1 cellular context compared by ENCODE assay signal in genomic region chr1:109620890-109621289, GRCh38.
A peak's percentile ranks its signal among the peaks of the same experiment; 100 is the strongest.
TF ChIP-seq lines count a peak whose summit lies in the region.

No MANE protein-coding gene starts in this region.

TF ChIP-seq in HepG2, 621 proteins besides CTCF, POLR2A, EP300 and RAD21 (continued from another document and continues in another):
- TF ChIP-seq SAP130 (CRISPR knock-in tag; IDR thresholded peaks at IDR 0.05; ENCODE audit: low read depth) (peak; percentile 92), ZNF878 (CRISPR knock-in tag; IDR thresholded peaks at IDR 0.05) (no peak), HOXA9 (CRISPR knock-in tag; IDR thresholded peaks at IDR 0.05; ENCODE audit: borderline replicate concordance) (no peak), CSRNP1 (CRISPR knock-in tag; IDR thresholded peaks at IDR 0.05) (no peak), GMEB2 (CRISPR knock-in tag; IDR thresholded peaks at IDR 0.05; ENCODE audit: low read depth) (no peak), ZBTB39 (CRISPR knock-in tag; IDR thresholded peaks at IDR 0.05) (no peak), ZNF770 (CRISPR knock-in tag; IDR thresholded peaks at IDR 0.05) (no peak), ZFP91 (CRISPR knock-in tag; IDR thresholded peaks at IDR 0.05; ENCODE audit: borderline replicate concordance) (no peak), GLMP (CRISPR knock-in tag; IDR thresholded peaks at IDR 0.05; ENCODE audit: borderline replicate concordance) (no peak), SMC3 (IDR thresholded peaks at IDR 0.05; ENCODE audit: low read length) (no peak), KAT2B (IDR thresholded peaks at IDR 0.05; ENCODE audit: borderline replicate concordance, low read depth, low read length) (no peak), FOXP1 (IDR thresholded peaks at IDR 0.05) (no peak), FOXP1 (CRISPR knock-in tag; IDR thresholded peaks at IDR 0.05) (no peak), POLR2AphosphoS2 (IDR thresholded peaks at IDR 0.05; ENCODE audit: low read depth, low read length) (no peak), CHD2 (IDR thresholded peaks at IDR 0.05; ENCODE audit: low read depth, low read length) (no peak), HNRNPK (IDR thresholded peaks at IDR 0.05; ENCODE audit: low read depth, low read length, poor library complexity, severe bottlenecking) (no peak), ZNF20 (CRISPR knock-in tag; IDR thresholded peaks at IDR 0.05) (no peak), ZNF414 (CRISPR knock-in tag; IDR thresholded peaks at IDR 0.05) (no peak), DNMT3B (CRISPR knock-in tag; conservative IDR thresholded peaks at IDR 0.05) (no peak), NR2F6 (IDR thresholded peaks at IDR 0.05) (no peak), NR2F6 (CRISPR knock-in tag; IDR thresholded peaks at IDR 0.05) (no peak), ZNF652 (CRISPR knock-in tag; IDR thresholded peaks at IDR 0.05; ENCODE audit: borderline replicate concordance, low read depth) (no peak), ELK4 (CRISPR knock-in tag; IDR thresholded peaks at IDR 0.05; ENCODE audit: borderline replicate concordance) (no peak), BCLAF1 (IDR thresholded peaks at IDR 0.05) (no peak), ZKSCAN1 (IDR thresholded peaks at IDR 0.05; ENCODE audit: low read length) (no peak), NR2F1 (CRISPR knock-in tag; IDR thresholded peaks at IDR 0.05) (no peak), ZNF224 (CRISPR knock-in tag; IDR thresholded peaks at IDR 0.05) (no peak), IRF2 (CRISPR knock-in tag; IDR thresholded peaks at IDR 0.05) (no peak), ZNF556 (CRISPR knock-in tag; IDR thresholded peaks at IDR 0.05; ENCODE audit: borderline replicate concordance) (no peak), ZNF562 (CRISPR knock-in tag; IDR thresholded peaks at IDR 0.05; ENCODE audit: borderline replicate concordance) (no peak), CCAR2 (optimal IDR thresholded peaks at IDR 0.05; ENCODE audit: low read depth, low read length) (no peak), ZNF703 (CRISPR knock-in tag; IDR thresholded peaks at IDR 0.05; ENCODE audit: borderline replicate concordance) (no peak), ZNF766 (CRISPR knock-in tag; IDR thresholded peaks at IDR 0.05; ENCODE audit: borderline replicate concordance) (no peak), WIZ (CRISPR knock-in tag; IDR thresholded peaks at IDR 0.05) (no peak), TCF7 (IDR thresholded peaks at IDR 0.05; ENCODE audit: low read depth) (no peak), ZNF292 (CRISPR knock-in tag; IDR thresholded peaks at IDR 0.05; ENCODE audit: borderline replicate concordance, low read depth) (no peak), ZKSCAN5 (CRISPR knock-in tag; IDR thresholded peaks at IDR 0.05) (no peak), CCDC6 (CRISPR knock-in tag; IDR thresholded peaks at IDR 0.05) (no peak), NBN (conservative IDR thresholded peaks at IDR 0.05) (no peak), ZNF432 (CRISPR knock-in tag; IDR thresholded peaks at IDR 0.05; ENCODE audit: borderline replicate concordance) (no peak), ARID2 (CRISPR knock-in tag; IDR thresholded peaks at IDR 0.05; ENCODE audit: borderline replicate concordance) (no peak), HMGXB4 (CRISPR knock-in tag; IDR thresholded peaks at IDR 0.05; ENCODE audit: borderline replicate concordance in 1 of 2, low read depth in 1 of 2) (no peak), ZNF451 (CRISPR knock-in tag; IDR thresholded peaks at IDR 0.05) (no peak), GZF1 (CRISPR knock-in tag; IDR thresholded peaks at IDR 0.05) (no peak), MYNN (CRISPR knock-in tag; IDR thresholded peaks at IDR 0.05; ENCODE audit: low read depth) (no peak), ZNF513 (CRISPR knock-in tag; conservative IDR thresholded peaks at IDR 0.05) (no peak), HNF4A (CRISPR knock-in tag; IDR thresholded peaks at IDR 0.05) (no peak), ZC3H13 (CRISPR knock-in tag; IDR thresholded peaks at IDR 0.05) (no peak), TAF1 (CRISPR knock-in tag; IDR thresholded peaks at IDR 0.05) (no peak), ZNF124 (CRISPR knock-in tag; IDR thresholded peaks at IDR 0.05) (no peak), KDM5B (CRISPR knock-in tag; IDR thresholded peaks at IDR 0.05; ENCODE audit: borderline replicate concordance) (no peak)
